ENCODE assay signal across 15 cellular contexts in the genomic region with DNA sequence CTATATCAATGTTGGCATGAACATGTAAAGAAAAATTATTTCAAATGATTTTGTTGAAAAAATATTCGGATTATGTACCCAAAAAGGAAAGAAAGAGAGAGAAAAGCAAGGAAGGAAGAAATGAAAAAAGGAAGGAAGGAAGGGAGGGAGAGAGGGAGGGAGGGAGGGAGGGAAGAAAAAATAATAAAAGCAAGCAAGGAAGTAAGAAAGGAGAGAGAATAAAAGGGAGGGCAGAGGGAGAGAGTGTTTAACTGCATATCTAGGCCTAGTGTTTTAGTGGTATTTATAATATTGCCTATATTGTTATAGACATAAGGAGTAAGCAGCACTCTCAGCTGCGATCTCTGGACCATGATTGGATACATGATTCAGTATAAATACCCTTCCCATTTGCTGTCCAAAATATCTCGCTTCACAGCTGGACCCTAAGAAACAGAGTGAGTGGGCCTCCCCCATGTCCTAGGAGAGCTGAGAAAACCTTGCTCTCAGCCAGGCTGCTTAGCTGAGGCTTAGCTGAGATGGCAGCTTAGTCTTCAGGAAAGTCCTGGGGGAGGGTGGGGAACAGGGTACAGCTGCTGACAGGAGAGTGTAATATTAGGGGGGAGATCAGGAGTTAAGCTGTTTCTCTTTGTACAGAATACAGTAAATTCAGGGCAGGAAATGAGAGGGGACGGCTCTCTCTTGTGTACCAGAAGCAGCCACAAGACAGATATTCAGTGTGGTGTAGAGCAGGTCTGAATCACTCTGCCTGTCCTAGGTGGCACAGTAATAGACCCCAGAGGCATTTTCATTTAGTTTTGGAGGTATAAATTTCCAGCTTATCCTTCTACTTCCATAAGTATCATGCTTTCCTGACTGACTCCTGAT.
DNase-seq lines count a peak whose midpoint lies in the region; ATAC-seq, FAIRE-seq and TF ChIP-seq lines count a peak whose summit lies in the region.
"Had no signal": no experiment of that assay in that cellular context is flagged by ENCODE, and none has a peak within 500 bp of the region (broad histone marks: within the 10 kb centered on the region; RNA-seq: fewer than 3 reads in every experiment).

No MANE protein-coding gene starts in this region.

- H4K91ac ChIP-seq in mesenchymal stem cell (ENCODE audit: low read length) = no peak overlapping the region

- H3K18ac ChIP-seq in mesenchymal stem cell (ENCODE audit: low read depth in 1 of 2, low read length in 2 of 2) = no peak overlapping the region

- H2BK120ac ChIP-seq in mesenchymal stem cell (ENCODE audit: low read depth, low read length) = no peak overlapping the region

- no peak overlapping the region for H3K9ac ChIP-seq in mesenchymal stem cell (ENCODE audit: low read length)

- no peak for TF ChIP-seq EP300 in ovary (IDR thresholded peaks at IDR 0.05)

- peaks cover 74% of the 10 kb centered on the region for H3K4me1 Mint-ChIP-seq in activated T-cell treated with anti-CD3 and anti-CD28 coated beads, Interleukin-2, amount 50 U/mL, for 72 hours (ENCODE audit: low read depth)
- H3K4me1 Mint-ChIP-seq in activated CD4-positive, alpha-beta memory T cell treated with anti-CD3 and anti-CD28 coated beads for 36 hours (ENCODE audit: low read depth) = peaks cover 52% of the 10 kb centered on the region

- H3K27ac Mint-ChIP-seq in activated T-cell treated with anti-CD3 and anti-CD28 coated beads, Interleukin-2, amount 50 U/mL, for 72 hours = peak overlapping the region; percentile 96
- H3K27ac Mint-ChIP-seq in activated CD4-positive, alpha-beta memory T cell treated with anti-CD3 and anti-CD28 coated beads for 36 hours = peak overlapping the region; percentile 70

- H2AFZ ChIP-seq in mesenchymal stem cell (ENCODE audit: low read depth, low read length) = no peak overlapping the region

- no peaks in the 10 kb centered on the region for H3K9me3 Mint-ChIP-seq in activated T-cell treated with anti-CD3 and anti-CD28 coated beads, Interleukin-2, amount 50 U/mL, for 72 hours
- H3K9me3 Mint-ChIP-seq in activated CD4-positive, alpha-beta memory T cell treated with anti-CD3 and anti-CD28 coated beads for 36 hours = no peaks in the 10 kb centered on the region
- H3K9me3 Mint-ChIP-seq: H9 had no signal

- no peak overlapping the region for H2BK12ac ChIP-seq in mesenchymal stem cell (ENCODE audit: low read length in 2 of 2)

- H3K27ac ChIP-seq in lower lobe of right lung (no peak overlapping the region), upper lobe of right lung (peak overlapping the region; percentile 47), mesenchymal stem cell (ENCODE audit: low read length, poor library complexity, severe bottlenecking) (no peak overlapping the region), ovary (no peak overlapping the region)

- H3K14ac ChIP-seq in mesenchymal stem cell (ENCODE audit: low read length in 2 of 2) = no peak overlapping the region

- POLR2A ChIA-PET in activated CD4-positive, alpha-beta memory T cell treated with anti-CD3 and anti-CD28 coated beads for 36 hours (lab: Charles Lee) = no interaction called here

- H4K8ac ChIP-seq in mesenchymal stem cell (ENCODE audit: low read length) = no peak overlapping the region

- H3K4me2 ChIP-seq in mesenchymal stem cell (ENCODE audit: low read length, poor library complexity, severe bottlenecking) = no peak overlapping the region

- no peaks in the 10 kb centered on the region for H3K9me3 ChIP-seq in lower lobe of right lung
- H3K9me3 ChIP-seq in upper lobe of right lung = no peaks in the 10 kb centered on the region
- no peaks in the 10 kb centered on the region for H3K9me3 ChIP-seq in mesenchymal stem cell (ENCODE audit: control insufficient read depth, low read length)
- no peaks in the 10 kb centered on the region for H3K9me3 ChIP-seq in ovary

- no peaks in the 10 kb centered on the region for H3K36me3 ChIP-seq in lower lobe of right lung
- H3K36me3 ChIP-seq in upper lobe of right lung = no peaks in the 10 kb centered on the region
- H3K36me3 ChIP-seq in mesenchymal stem cell (ENCODE audit: control insufficient read depth in 1 of 2, insufficient read depth in 2 of 2, low read depth in 1 of 2, low read length in 2 of 2) = no peaks in the 10 kb centered on the region
- H3K36me3 ChIP-seq in ovary = no peaks in the 10 kb centered on the region

- H2BK15ac ChIP-seq in mesenchymal stem cell (ENCODE audit: low read depth, poor library complexity, severe bottlenecking) = no peak overlapping the region

- TF ChIP-seq CTCF in lower lobe of right lung (IDR thresholded peaks at IDR 0.05) (no peak), upper lobe of right lung (IDR thresholded peaks at IDR 0.05) (no peak), D721Med (IDR thresholded peaks at IDR 0.05; ENCODE audit: insufficient read depth, missing control alignments) (no peak), ovary (IDR thresholded peaks at IDR 0.05) (no peak)

- no peak overlapping the region for H3K4ac ChIP-seq in mesenchymal stem cell (ENCODE audit: low read depth in 1 of 2, low read length in 2 of 2)

- 82% methylated on average over 4 of the region's 4 CpGs for WGBS in mesenchymal stem cell
- 72 to 81% (median 77%) methylated on average over 4 of the region's 4 CpGs for WGBS in ovary, 3 donors

- CTCF ChIA-PET in activated CD4-positive, alpha-beta memory T cell treated with anti-CD3 and anti-CD28 coated beads for 36 hours (lab: Charles Lee) = interaction anchor here (0.6 to 2.1 kb wide), 11 partner anchors 9 to 232 kb away, joined by 3 to 9 read pairs (median 3); no protein-coding TSS in a partner anchor

- H2BK5ac ChIP-seq in mesenchymal stem cell (ENCODE audit: low read depth, low read length, poor library complexity, severe bottlenecking) = no peak overlapping the region

- no peaks in the 10 kb centered on the region for H3K79me1 ChIP-seq in mesenchymal stem cell (replicated peaks; ENCODE audit: low read length, poor library complexity, severe bottlenecking)

- H2AK5ac ChIP-seq in mesenchymal stem cell (ENCODE audit: low read length, severe bottlenecking) = no peak overlapping the region

- peak overlapping the region; percentile 7 for H3K4me3 ChIP-seq in lower lobe of right lung
- H3K4me3 ChIP-seq in upper lobe of right lung = no peak overlapping the region
- no peak overlapping the region for H3K4me3 ChIP-seq in mesenchymal stem cell (ENCODE audit: insufficient read depth in 1 of 2, low read depth in 1 of 2, low read length in 2 of 2)
- no peak overlapping the region for H3K4me3 ChIP-seq in ovary

- H3K4me3 Mint-ChIP-seq in activated T-cell treated with anti-CD3 and anti-CD28 coated beads, Interleukin-2, amount 50 U/mL, for 72 hours = peak overlapping the region; percentile 59 to 76
- no peak overlapping the region for H3K4me3 Mint-ChIP-seq in activated CD4-positive, alpha-beta memory T cell treated with anti-CD3 and anti-CD28 coated beads for 36 hours
- H3K4me3 Mint-ChIP-seq: H9 had no signal

- H3K4me1 ChIP-seq in lower lobe of right lung (peaks cover 5% of the 10 kb centered on the region), upper lobe of right lung (peaks cover 10% of the 10 kb centered on the region), mesenchymal stem cell (ENCODE audit: control insufficient read depth, insufficient read depth, low read depth, low read length) (peaks cover 2% of the 10 kb centered on the region), ovary (ENCODE audit: insufficient read depth) (no peaks in the 10 kb centered on the region)

- H3K23ac ChIP-seq in mesenchymal stem cell (ENCODE audit: low read length in 2 of 2) = no peak overlapping the region

- intact Hi-C loops in activated CD4-positive, alpha-beta memory T cell treated with anti-CD3 and anti-CD28 coated beads for 36 hours (cut with micrococcal nuclease) = loop anchor here (5.0 kb wide), 1 partner anchor 163 kb away; the partner anchor contains the start of gene STARD3NL
- intact Hi-C loops in lower lobe of right lung (cut with DNase I) (no loop called here), upper lobe of right lung (cut with DNase I) (no loop called here), ovary (cut with DNase I) (no loop called here)

- H3K27me3 Mint-ChIP-seq in activated T-cell treated with anti-CD3 and anti-CD28 coated beads, Interleukin-2, amount 50 U/mL, for 72 hours (ENCODE audit: low read depth) = no peaks in the 10 kb centered on the region
- H3K27me3 Mint-ChIP-seq in activated CD4-positive, alpha-beta memory T cell treated with anti-CD3 and anti-CD28 coated beads for 36 hours = no peaks in the 10 kb centered on the region

- no peaks in the 10 kb centered on the region for H3K36me3 Mint-ChIP-seq in activated T-cell treated with anti-CD3 and anti-CD28 coated beads, Interleukin-2, amount 50 U/mL, for 72 hours (ENCODE audit: insufficient read depth in 2 of 2)
- H3K36me3 Mint-ChIP-seq in activated CD4-positive, alpha-beta memory T cell treated with anti-CD3 and anti-CD28 coated beads for 36 hours = no peaks in the 10 kb centered on the region

- FAIRE-seq in D721Med (lab: Jason Lieb, UNC) = no peak

- TF ChIP-seq POLR2A in ovary (IDR thresholded peaks at IDR 0.05) = no peak

- DNase-seq in activated T-cell treated with anti-CD3 and anti-CD28 coated beads, Interleukin-2, amount 50 U/mL, for 72 hours = no peak
- no peak for DNase-seq in activated T-cell treated with anti-CD3 and anti-CD28 coated beads, Interleukin-2, amount 50 U/mL, for 1 hour
- no peak for DNase-seq in activated CD4-positive, alpha-beta memory T cell treated with anti-CD3 and anti-CD28 coated beads for 36 hours
- DNase-seq in lower lobe of right lung (no peak), upper lobe of right lung (no peak), mesenchymal stem cell (no peak), D721Med (ENCODE audit: insufficient read length, low spot score) (no peak), ovary (no peak)
- DNase-seq: ACHN; activated CD8-positive, alpha-beta memory T cell treated with anti-CD3 and anti-CD28 coated beads, Interleukin-2, amount 50 U/mL, for 48 hours; DMS 273 treated with DMSO at 0.1 percent for 48 hours; foreskin fibroblast; H9; NCI-H2107; SHP77 had no signal

- peak; percentile 61 to 65 for ATAC-seq in activated T-cell treated with anti-CD3 and anti-CD28 coated beads, Interleukin-2, amount 50 U/mL, for 72 hours (replicated peaks in 1 of 2)
- ATAC-seq in lower lobe of right lung (peak in 1 of 2 donors; percentile 24), upper lobe of right lung (no peak)

- H3K27me3 ChIP-seq in lower lobe of right lung (ENCODE audit: low read depth) (no peaks in the 10 kb centered on the region), upper lobe of right lung (no peaks in the 10 kb centered on the region), mesenchymal stem cell (ENCODE audit: control insufficient read depth in 1 of 2, insufficient read depth in 1 of 2, low read length in 2 of 2) (no peaks in the 10 kb centered on the region), ovary (no peaks in the 10 kb centered on the region)
